ENCODE assay signal across 2 cellular contexts in the genomic region with DNA sequence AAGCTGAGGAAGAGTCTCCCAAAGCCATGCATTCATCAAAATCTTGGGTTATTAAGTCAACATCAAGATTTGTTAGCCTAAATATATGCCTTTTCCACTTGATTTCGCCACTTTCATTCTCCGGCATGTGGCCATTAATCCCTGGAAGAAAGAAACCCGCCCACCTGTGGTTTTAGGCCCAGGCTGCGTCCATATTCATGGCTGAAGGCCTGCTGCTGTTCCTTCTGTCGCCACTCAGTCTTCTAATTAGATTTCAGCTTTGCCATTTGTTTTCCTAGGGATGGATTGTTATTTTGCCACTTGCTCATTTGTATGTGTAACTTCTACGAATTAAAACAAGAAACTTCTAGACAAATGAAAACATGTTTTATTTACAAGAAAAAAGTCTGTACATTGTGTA.
TF ChIP-seq lines count a peak whose summit lies in the region.

No MANE protein-coding gene starts in this region.

TF ChIP-seq in GM23338, 12 proteins besides CTCF, POLR2A, EP300 and RAD21:
- TF ChIP-seq CREB1 (CRISPR knock-in tag; IDR thresholded peaks at IDR 0.05; ENCODE audit: low read depth): no peak
- no peak for TF ChIP-seq POLR2AphosphoS5 (IDR thresholded peaks at IDR 0.05; ENCODE audit: low read depth)
- no peak for TF ChIP-seq ZNF331 (CRISPR knock-in tag; IDR thresholded peaks at IDR 0.05; ENCODE audit: low read depth)
- TF ChIP-seq EZH2 (IDR thresholded peaks at IDR 0.05; ENCODE audit: low read depth, unreplicated experiment): no peak
- TF ChIP-seq, protein P1, sequence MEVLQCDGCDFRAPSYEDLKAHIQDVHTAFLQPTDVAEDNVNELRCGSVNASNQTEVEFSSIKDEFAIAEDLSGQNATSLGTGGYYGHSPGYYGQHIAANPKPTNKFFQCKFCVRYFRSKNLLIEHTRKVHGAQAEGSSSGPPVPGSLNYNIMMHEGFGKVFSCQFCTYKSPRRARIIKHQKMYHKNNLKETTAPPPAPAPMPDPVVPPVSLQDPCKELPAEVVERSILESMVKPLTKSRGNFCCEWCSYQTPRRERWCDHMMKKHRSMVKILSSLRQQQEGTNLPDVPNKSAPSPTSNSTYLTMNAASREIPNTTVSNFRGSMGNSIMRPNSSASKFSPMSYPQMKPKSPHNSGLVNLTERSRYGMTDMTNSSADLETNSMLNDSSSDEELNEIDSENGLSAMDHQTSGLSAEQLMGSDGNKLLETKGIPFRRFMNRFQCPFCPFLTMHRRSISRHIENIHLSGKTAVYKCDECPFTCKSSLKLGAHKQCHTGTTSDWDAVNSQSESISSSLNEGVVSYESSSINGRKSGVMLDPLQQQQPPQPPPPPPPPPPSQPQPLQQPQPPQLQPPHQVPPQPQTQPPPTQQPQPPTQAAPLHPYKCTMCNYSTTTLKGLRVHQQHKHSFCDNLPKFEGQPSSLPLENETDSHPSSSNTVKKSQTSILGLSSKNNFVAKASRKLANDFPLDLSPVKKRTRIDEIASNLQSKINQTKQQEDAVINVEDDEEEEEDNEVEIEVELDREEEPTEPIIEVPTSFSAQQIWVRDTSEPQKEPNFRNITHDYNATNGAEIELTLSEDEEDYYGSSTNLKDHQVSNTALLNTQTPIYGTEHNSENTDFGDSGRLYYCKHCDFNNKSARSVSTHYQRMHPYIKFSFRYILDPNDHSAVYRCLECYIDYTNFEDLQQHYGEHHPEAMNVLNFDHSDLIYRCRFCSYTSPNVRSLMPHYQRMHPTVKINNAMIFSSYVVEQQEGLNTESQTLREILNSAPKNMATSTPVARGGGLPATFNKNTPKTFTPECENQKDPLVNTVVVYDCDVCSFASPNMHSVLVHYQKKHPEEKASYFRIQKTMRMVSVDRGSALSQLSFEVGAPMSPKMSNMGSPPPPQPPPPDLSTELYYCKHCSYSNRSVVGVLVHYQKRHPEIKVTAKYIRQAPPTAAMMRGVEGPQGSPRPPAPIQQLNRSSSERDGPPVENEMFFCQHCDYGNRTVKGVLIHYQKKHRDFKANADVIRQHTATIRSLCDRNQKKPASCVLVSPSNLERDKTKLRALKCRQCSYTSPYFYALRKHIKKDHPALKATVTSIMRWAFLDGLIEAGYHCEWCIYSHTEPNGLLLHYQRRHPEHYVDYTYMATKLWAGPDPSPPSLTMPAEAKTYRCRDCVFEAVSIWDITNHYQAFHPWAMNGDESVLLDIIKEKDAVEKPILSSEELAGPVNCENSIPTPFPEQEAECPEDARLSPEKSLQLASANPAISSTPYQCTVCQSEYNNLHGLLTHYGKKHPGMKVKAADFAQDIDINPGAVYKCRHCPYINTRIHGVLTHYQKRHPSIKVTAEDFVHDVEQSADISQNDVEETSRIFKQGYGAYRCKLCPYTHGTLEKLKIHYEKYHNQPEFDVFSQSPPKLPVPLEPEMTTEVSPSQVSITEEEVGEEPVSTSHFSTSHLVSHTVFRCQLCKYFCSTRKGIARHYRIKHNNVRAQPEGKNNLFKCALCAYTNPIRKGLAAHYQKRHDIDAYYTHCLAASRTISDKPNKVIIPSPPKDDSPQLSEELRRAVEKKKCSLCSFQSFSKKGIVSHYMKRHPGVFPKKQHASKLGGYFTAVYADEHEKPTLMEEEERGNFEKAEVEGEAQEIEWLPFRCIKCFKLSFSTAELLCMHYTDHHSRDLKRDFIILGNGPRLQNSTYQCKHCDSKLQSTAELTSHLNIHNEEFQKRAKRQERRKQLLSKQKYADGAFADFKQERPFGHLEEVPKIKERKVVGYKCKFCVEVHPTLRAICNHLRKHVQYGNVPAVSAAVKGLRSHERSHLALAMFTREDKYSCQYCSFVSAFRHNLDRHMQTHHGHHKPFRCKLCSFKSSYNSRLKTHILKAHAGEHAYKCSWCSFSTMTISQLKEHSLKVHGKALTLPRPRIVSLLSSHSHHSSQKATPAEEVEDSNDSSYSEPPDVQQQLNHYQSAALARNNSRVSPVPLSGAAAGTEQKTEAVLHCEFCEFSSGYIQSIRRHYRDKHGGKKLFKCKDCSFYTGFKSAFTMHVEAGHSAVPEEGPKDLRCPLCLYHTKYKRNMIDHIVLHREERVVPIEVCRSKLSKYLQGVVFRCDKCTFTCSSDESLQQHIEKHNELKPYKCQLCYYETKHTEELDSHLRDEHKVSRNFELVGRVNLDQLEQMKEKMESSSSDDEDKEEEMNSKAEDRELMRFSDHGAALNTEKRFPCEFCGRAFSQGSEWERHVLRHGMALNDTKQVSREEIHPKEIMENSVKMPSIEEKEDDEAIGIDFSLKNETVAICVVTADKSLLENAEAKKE (CRISPR knock-in tag; IDR thresholded peaks at IDR 0.05): peak; percentile 78
- TF ChIP-seq NANOG (IDR thresholded peaks at IDR 0.05; ENCODE audit: borderline replicate concordance): no peak

TF ChIP-seq in H1, 55 proteins besides CTCF, POLR2A, EP300 and RAD21:
- TF ChIP-seq, protein P2, sequence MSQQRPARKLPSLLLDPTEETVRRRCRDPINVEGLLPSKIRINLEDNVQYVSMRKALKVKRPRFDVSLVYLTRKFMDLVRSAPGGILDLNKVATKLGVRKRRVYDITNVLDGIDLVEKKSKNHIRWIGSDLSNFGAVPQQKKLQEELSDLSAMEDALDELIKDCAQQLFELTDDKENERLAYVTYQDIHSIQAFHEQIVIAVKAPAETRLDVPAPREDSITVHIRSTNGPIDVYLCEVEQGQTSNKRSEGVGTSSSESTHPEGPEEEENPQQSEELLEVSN (IDR thresholded peaks at IDR 0.05): peak; percentile 77
- TF ChIP-seq GTF2F1 (IDR thresholded peaks at IDR 0.05; ENCODE audit: borderline replicate concordance, low read depth, low read length) (no peak), BCL11A (IDR thresholded peaks at IDR 0.05; ENCODE audit: low read depth in 2 of 2, low read length in 2 of 2) (no peak), KDM4A (IDR thresholded peaks at IDR 0.05; ENCODE audit: low read depth, low read length, severe bottlenecking) (no peak), SUZ12 (IDR thresholded peaks at IDR 0.05; ENCODE audit: low read length) (no peak), CEBPB (IDR thresholded peaks at IDR 0.05; ENCODE audit: low read depth, low read length) (0 out of 2 replicates have a peak, but pooled peaks have one; percentile 9), FOSL1 (IDR thresholded peaks at IDR 0.05; ENCODE audit: insufficient read depth, low read depth, low read length) (no peak), SP2 (IDR thresholded peaks at IDR 0.05; ENCODE audit: low read length) (no peak), YY1 (IDR thresholded peaks at IDR 0.05; ENCODE audit: low read depth, low read length) (peak; percentile 68), RXRA (IDR thresholded peaks at IDR 0.05; ENCODE audit: insufficient read depth, low read depth, low read length) (no peak), TBP (IDR thresholded peaks at IDR 0.05; ENCODE audit: low read depth, low read length) (no peak)
- TF ChIP-seq, protein P3, sequence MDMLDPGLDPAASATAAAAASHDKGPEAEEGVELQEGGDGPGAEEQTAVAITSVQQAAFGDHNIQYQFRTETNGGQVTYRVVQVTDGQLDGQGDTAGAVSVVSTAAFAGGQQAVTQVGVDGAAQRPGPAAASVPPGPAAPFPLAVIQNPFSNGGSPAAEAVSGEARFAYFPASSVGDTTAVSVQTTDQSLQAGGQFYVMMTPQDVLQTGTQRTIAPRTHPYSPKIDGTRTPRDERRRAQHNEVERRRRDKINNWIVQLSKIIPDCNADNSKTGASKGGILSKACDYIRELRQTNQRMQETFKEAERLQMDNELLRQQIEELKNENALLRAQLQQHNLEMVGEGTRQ (IDR thresholded peaks at IDR 0.05; ENCODE audit: low read length): no peak
- TF ChIP-seq, protein P4, sequence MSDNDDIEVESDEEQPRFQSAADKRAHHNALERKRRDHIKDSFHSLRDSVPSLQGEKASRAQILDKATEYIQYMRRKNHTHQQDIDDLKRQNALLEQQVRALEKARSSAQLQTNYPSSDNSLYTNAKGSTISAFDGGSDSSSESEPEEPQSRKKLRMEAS (IDR thresholded peaks at IDR 0.05): peak; percentile 72; the same call in 1 of the 2 replicates
